In the genomic region with DNA sequence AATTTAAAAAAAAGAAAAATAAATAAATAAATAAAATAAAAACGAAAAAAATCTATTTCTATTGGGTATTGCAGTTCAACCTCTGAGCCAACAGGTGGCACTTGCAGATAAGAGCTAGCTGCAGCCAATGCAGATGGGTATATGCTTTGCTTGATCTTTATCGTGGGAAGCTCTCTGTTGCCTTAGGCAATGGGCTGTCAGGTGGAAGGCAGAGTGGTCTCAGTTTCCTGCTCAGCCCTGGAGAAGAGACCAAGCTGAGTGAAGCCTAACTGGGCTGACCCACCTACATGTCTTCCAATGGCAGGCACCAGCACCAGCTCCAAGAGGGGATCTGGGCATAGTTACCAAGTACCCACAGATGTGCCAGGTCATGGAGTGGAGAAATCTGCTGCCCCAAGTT, we compare ENCODE assay signal across 9 cellular contexts.
A peak's percentile ranks its signal among the peaks of the same experiment; 100 is the strongest.
DNase-seq lines count a peak whose midpoint lies in the region; ATAC-seq, FAIRE-seq and TF ChIP-seq lines count a peak whose summit lies in the region.
"Had no signal": no experiment of that assay in that cellular context is flagged by ENCODE, and none has a peak within 500 bp of the region (broad histone marks: within the 10 kb centered on the region; RNA-seq: fewer than 3 reads in every experiment).

No MANE protein-coding gene starts in this region.

- intact Hi-C loops in kidney (cut with DNase I): no loop called here

- no peaks in the 10 kb centered on the region for H3K27me3 ChIP-seq in DOHH2 (ENCODE audit: control insufficient read depth, low read length)

- no peaks in the 10 kb centered on the region for H3K9me2 ChIP-seq in DOHH2 (replicated peaks; ENCODE audit: control insufficient read depth, low read length)

- H4K20me1 ChIP-seq in DOHH2 (ENCODE audit: control insufficient read depth, insufficient read depth, low read depth, low read length): no peaks in the 10 kb centered on the region

- no peaks in the 10 kb centered on the region for H3K9me3 ChIP-seq in DOHH2 (ENCODE audit: control insufficient read depth, insufficient read depth, low read length)
- H3K9me3 ChIP-seq in kidney (ENCODE audit: control insufficient read depth in 1 of 2, low read length in 2 of 2): no peaks in the 10 kb centered on the region

- H3K36me3 ChIP-seq in DOHH2 (ENCODE audit: control insufficient read depth, low read length) (no peaks in the 10 kb centered on the region), kidney (ENCODE audit: control insufficient read depth in 1 of 2, insufficient read depth in 2 of 2, low read length in 2 of 2) (no peaks in the 10 kb centered on the region)

- H3K27ac ChIP-seq in DOHH2 (ENCODE audit: low read depth, low read length): no peak overlapping the region
- no peak overlapping the region for H3K27ac ChIP-seq in kidney (ENCODE audit: low read depth in 2 of 2, low read length in 2 of 2)

- H3F3A ChIP-seq in DOHH2 (ENCODE audit: control insufficient read depth, insufficient read depth): no peaks in the 10 kb centered on the region

- H3K4me1 ChIP-seq in DOHH2 (ENCODE audit: control insufficient read depth, low read length) (no peaks in the 10 kb centered on the region), kidney (ENCODE audit: control insufficient read depth in 1 of 2, insufficient read depth in 1 of 2, low read depth in 1 of 2, low read length in 2 of 2) (no peaks in the 10 kb centered on the region)

- ATAC-seq in HG02678 (IDR thresholded peaks at IDR 0.05; ENCODE audit: unreplicated experiment): no peak

- peak; percentile 41 for TF ChIP-seq CTCF in DOHH2 (IDR thresholded peaks at IDR 0.05; ENCODE audit: low read depth, low read length, poor library complexity, severe bottlenecking)
- peak; percentile 23 for TF ChIP-seq CTCF in kidney (IDR thresholded peaks at IDR 0.05; ENCODE audit: borderline replicate concordance, extremely low read depth, insufficient read depth)

- H3K9ac ChIP-seq in kidney (ENCODE audit: low read length in 2 of 2): no peak overlapping the region

- H3K79me2 ChIP-seq in DOHH2 (ENCODE audit: control insufficient read depth, low read length): no peaks in the 10 kb centered on the region

- no peak overlapping the region for H3K4me3 ChIP-seq in DOHH2 (ENCODE audit: low read length)
- H3K4me3 ChIP-seq in kidney (ENCODE audit: low read length in 2 of 2): no peak overlapping the region

- H3K4me2 ChIP-seq in DOHH2 (ENCODE audit: low read length): no peak overlapping the region

- DNase-seq in HTR-8/SVneo (ENCODE audit: insufficient read length, low spot score) (peak; percentile 18), SW480 (ENCODE audit: low spot score) (peak; percentile 24), kidney (no peak), occipital lobe (lab: John Stamatoyannopoulos, UW) (no peak), cerebellum (ENCODE audit: low spot score) (no peak)
- DNase-seq in activated CD8-positive, alpha-beta memory T cell treated with anti-CD3 and anti-CD28 coated beads, Interleukin-2, amount 50 U/mL, for 4 hours: no peak
- DNase-seq: activated B cell treated with CpG ODN at 0.5 μM for 24 hours had no signal

- FAIRE-seq in HTR-8/SVneo (lab: Jason Lieb, UNC) (no peak), kidney (lab: Jason Lieb, UNC) (no peak)

Comparison
In these comparisons a context has a peak if more than half of its experiments do, and no peak if none do; other contexts are left out.
1. DNase-seq: peak in HTR-8/SVneo (single experiment) and SW480 (single experiment); none in kidney (single experiment), activated CD8-positive, alpha-beta memory T cell treated with anti-CD3 and anti-CD28 coated beads, Interleukin-2, amount 50 U/mL, for 4 hours (single experiment), occipital lobe (single experiment) and cerebellum (single experiment).